ENCODE assay signal across 1 cellular context in genomic region chr16:88618182-88618955, GRCh38.
TF ChIP-seq lines count a peak whose summit lies in the region.

No MANE protein-coding gene starts in this region.

TF ChIP-seq in WTC11, 78 proteins besides CTCF, POLR2A, EP300 and RAD21 (continued from another document):
- TF ChIP-seq ZNF512 (CRISPR knock-in tag; IDR thresholded peaks at IDR 0.05; ENCODE audit: borderline replicate concordance): no peak
- no peak for TF ChIP-seq JAZF1 (CRISPR knock-in tag; IDR thresholded peaks at IDR 0.05)
- no peak for TF ChIP-seq MLX (CRISPR knock-in tag; IDR thresholded peaks at IDR 0.05)
- TF ChIP-seq SMAD3 (CRISPR knock-in tag; IDR thresholded peaks at IDR 0.05; ENCODE audit: borderline replicate concordance): no peak
- TF ChIP-seq ZNF232 (CRISPR knock-in tag; IDR thresholded peaks at IDR 0.05): no peak
